In the genomic region with DNA sequence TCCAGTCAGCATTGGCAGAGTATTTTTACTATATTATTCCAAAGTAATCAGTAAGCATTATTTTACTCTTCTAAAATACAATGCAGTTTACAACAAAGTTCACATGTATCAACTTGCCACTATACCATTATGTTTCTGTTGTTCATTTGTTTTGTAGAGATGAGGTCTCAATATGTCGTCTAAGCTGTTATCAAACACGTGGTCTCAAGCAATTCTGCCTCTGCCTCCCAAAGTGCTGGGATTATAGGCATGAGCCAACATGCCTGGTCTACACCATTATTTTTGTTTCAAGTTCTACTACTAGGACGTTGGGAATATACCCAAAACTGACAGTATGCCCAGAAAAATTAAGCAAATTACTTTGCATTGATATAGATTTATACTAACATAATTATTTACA, we compare ENCODE assay signal across 1 cellular context.
TF ChIP-seq lines count a peak whose summit lies in the region.

No MANE protein-coding gene starts in this region.

TF ChIP-seq in GM23338, 12 proteins besides CTCF, POLR2A, EP300 and RAD21 (continued from another document):
- TF ChIP-seq, protein P1, sequence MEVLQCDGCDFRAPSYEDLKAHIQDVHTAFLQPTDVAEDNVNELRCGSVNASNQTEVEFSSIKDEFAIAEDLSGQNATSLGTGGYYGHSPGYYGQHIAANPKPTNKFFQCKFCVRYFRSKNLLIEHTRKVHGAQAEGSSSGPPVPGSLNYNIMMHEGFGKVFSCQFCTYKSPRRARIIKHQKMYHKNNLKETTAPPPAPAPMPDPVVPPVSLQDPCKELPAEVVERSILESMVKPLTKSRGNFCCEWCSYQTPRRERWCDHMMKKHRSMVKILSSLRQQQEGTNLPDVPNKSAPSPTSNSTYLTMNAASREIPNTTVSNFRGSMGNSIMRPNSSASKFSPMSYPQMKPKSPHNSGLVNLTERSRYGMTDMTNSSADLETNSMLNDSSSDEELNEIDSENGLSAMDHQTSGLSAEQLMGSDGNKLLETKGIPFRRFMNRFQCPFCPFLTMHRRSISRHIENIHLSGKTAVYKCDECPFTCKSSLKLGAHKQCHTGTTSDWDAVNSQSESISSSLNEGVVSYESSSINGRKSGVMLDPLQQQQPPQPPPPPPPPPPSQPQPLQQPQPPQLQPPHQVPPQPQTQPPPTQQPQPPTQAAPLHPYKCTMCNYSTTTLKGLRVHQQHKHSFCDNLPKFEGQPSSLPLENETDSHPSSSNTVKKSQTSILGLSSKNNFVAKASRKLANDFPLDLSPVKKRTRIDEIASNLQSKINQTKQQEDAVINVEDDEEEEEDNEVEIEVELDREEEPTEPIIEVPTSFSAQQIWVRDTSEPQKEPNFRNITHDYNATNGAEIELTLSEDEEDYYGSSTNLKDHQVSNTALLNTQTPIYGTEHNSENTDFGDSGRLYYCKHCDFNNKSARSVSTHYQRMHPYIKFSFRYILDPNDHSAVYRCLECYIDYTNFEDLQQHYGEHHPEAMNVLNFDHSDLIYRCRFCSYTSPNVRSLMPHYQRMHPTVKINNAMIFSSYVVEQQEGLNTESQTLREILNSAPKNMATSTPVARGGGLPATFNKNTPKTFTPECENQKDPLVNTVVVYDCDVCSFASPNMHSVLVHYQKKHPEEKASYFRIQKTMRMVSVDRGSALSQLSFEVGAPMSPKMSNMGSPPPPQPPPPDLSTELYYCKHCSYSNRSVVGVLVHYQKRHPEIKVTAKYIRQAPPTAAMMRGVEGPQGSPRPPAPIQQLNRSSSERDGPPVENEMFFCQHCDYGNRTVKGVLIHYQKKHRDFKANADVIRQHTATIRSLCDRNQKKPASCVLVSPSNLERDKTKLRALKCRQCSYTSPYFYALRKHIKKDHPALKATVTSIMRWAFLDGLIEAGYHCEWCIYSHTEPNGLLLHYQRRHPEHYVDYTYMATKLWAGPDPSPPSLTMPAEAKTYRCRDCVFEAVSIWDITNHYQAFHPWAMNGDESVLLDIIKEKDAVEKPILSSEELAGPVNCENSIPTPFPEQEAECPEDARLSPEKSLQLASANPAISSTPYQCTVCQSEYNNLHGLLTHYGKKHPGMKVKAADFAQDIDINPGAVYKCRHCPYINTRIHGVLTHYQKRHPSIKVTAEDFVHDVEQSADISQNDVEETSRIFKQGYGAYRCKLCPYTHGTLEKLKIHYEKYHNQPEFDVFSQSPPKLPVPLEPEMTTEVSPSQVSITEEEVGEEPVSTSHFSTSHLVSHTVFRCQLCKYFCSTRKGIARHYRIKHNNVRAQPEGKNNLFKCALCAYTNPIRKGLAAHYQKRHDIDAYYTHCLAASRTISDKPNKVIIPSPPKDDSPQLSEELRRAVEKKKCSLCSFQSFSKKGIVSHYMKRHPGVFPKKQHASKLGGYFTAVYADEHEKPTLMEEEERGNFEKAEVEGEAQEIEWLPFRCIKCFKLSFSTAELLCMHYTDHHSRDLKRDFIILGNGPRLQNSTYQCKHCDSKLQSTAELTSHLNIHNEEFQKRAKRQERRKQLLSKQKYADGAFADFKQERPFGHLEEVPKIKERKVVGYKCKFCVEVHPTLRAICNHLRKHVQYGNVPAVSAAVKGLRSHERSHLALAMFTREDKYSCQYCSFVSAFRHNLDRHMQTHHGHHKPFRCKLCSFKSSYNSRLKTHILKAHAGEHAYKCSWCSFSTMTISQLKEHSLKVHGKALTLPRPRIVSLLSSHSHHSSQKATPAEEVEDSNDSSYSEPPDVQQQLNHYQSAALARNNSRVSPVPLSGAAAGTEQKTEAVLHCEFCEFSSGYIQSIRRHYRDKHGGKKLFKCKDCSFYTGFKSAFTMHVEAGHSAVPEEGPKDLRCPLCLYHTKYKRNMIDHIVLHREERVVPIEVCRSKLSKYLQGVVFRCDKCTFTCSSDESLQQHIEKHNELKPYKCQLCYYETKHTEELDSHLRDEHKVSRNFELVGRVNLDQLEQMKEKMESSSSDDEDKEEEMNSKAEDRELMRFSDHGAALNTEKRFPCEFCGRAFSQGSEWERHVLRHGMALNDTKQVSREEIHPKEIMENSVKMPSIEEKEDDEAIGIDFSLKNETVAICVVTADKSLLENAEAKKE (CRISPR knock-in tag; IDR thresholded peaks at IDR 0.05), result no peak
- TF ChIP-seq EZH2 (IDR thresholded peaks at IDR 0.05; ENCODE audit: low read depth, unreplicated experiment) (no peak), ZNF331 (CRISPR knock-in tag; IDR thresholded peaks at IDR 0.05; ENCODE audit: low read depth) (no peak), STAT1 (IDR thresholded peaks at IDR 0.05; ENCODE audit: unreplicated experiment) (no peak), JUNB (IDR thresholded peaks at IDR 0.05; ENCODE audit: unreplicated experiment) (no peak)
